In the genomic region with DNA sequence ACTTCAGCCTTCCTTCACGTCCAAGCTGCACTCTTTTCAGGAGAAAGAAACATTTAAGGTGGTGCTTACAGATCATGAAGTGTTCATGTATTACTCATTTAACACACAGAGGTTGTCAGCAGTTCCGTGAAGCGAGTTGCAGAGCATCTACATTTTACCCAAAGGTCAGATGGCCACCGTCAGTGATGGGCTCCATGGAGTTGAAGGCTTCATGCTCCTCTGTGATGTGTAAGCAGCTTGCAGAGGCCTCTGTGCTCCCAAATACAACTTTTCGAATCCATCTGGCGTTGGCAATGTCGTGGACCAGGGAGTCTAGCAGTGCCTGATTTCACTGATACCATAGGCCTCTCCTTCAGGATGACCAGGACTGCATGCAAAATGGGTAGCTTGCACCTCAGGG, we compare ENCODE assay signal across 30 cellular contexts. TPM values are rescaled to one million over a fixed set of nuclear protein-coding genes. Genes with fewer than 3 reads are reported as not detected.
"Had no signal": no experiment of that assay in that cellular context is flagged by ENCODE, and none has a peak within 500 bp of the region (broad histone marks: within the 10 kb centered on the region; RNA-seq: fewer than 3 reads in every experiment).

No MANE protein-coding gene starts in this region.

- H3K4me3 ChIP-seq: stomach, suprapubic skin, testis, thoracic aorta, thyroid gland, tibial artery, tibial nerve, transverse colon, upper lobe of left lung, upper lobe of right lung, uterus, vagina had no signal

- H3K4me1 ChIP-seq: stomach, suprapubic skin, testis, tibial artery, tibial nerve, transverse colon, upper lobe of left lung, upper lobe of right lung, uterus, vagina had no signal

- H3K27ac ChIP-seq: stomach, suprapubic skin, testis, thoracic aorta, thyroid gland, tibial artery, tibial nerve, transverse colon, upper lobe of left lung, upper lobe of right lung, uterus, vagina had no signal

- ATAC-seq: stimulated activated effector memory CD8-positive, alpha-beta T cell treated with anti-CD3 and anti-CD28 coated beads, Interleukin-12 subunit alpha, Interleukin-12 subunit beta, amount 100 ng/mL, for 72 hours; stimulated activated memory B cell treated with anti-CD40 and anti-IgM and Interleukin-4, amounts not matched to agents 10 μg/mL and 1 μg/mL and 100 μg/mL, for 72 hours; stimulated activated naive B cell treated with anti-CD40 and anti-IgM and Interleukin-4, amounts not matched to agents 10 μg/mL and 1 μg/mL and 100 μg/mL, for 72 hours; stimulated activated naive CD8-positive, alpha-beta T cell treated with anti-CD3 and anti-CD28 coated beads, Interleukin-15, amount 100 ng/mL, for 72 hours; stimulated activated naive CD8-positive, alpha-beta T cell treated with anti-CD3 and anti-CD28 coated beads, Interleukin-15, Interleukin-2, amounts not matched to agents 100 U/mL and 50 U/mL, for 24 hours; upper lobe of right lung had no signal

- FAIRE-seq: urothelium cell line had no signal

- H3K36me3 ChIP-seq: stomach, suprapubic skin, thoracic aorta, thyroid gland, tibial artery, tibial nerve, transverse colon, upper lobe of left lung, upper lobe of right lung, uterus, vagina had no signal

- H3K9me3 ChIP-seq: stomach, suprapubic skin, testis, thoracic aorta, thyroid gland, tibial artery, tibial nerve, transverse colon, upper lobe of left lung, upper lobe of right lung, uterus, vagina had no signal

- H3K27me3 ChIP-seq: testis, thyroid gland, tibial artery, tibial nerve, upper lobe of left lung, uterus, vagina had no signal

- DNase-seq: stimulated activated CD4-positive, alpha-beta T cell treated with anti-CD3 and anti-CD28 coated beads, Interleukin-2, amount 100 ng/mL, for 48 hours; stimulated activated CD4-positive, alpha-beta T cell treated with anti-CD3 and anti-CD28 coated beads, Interleukin-4, amount 100 ng/mL, for 1 hour; stimulated activated CD4-positive, alpha-beta T cell treated with anti-CD3 and anti-CD28 coated beads, Interleukin-4, amount 100 ng/mL, for 24 hours; stimulated activated CD4-positive, alpha-beta T cell treated with anti-CD3 and anti-CD28 coated beads, Interleukin-4, amount 100 ng/mL, for 4 hours; stimulated activated CD8-positive, alpha-beta memory T cell treated with anti-CD3 and anti-CD28 coated beads, Interleukin-4, amount 100 ng/mL, for 48 hours; stimulated activated naive B cell treated with anti-CD40 and anti-IgM and Interleukin-4, amounts not matched to agents 10 μg/mL and 1 μg/mL and 100 μg/mL, for 72 hours; stimulated activated naive CD4-positive, alpha-beta T cell; stimulated activated naive CD4-positive, alpha-beta T cell treated with Interleukin-2 at 50 U/mL for 16 hours; stimulated activated naive CD8-positive, alpha-beta T cell treated with anti-CD3 and anti-CD28 coated beads, Interleukin-15, amount 100 ng/mL, for 72 hours; stimulated activated naive CD8-positive, alpha-beta T cell treated with anti-CD3 and anti-CD28 coated beads, Interleukin-15, Interleukin-2, amounts not matched to agents 100 U/mL and 50 U/mL, for 24 hours; stomach; substantia nigra; testis; thyroid gland; tibial artery; transverse colon; trophoblast cell; upper lobe of left lung; upper lobe of right lung; uterus had no signal

RNA-seq across cellular contexts. Expression of gene DMRT3, which starts 53.7 kb away (rescaled TPM):
- total RNA-seq: stomach, temporal lobe, transverse colon, upper lobe of right lung, ureter, urinary bladder, vagina had no signal
